15 cellular contexts compared by ENCODE assay signal in genomic region chr21:31556662-31557061, GRCh38.
DNase-seq lines count a peak whose midpoint lies in the region; ATAC-seq and TF ChIP-seq lines count a peak whose summit lies in the region.
"Had no signal": no experiment of that assay in that cellular context is flagged by ENCODE, and none has a peak within 500 bp of the region (broad histone marks: within the 10 kb centered on the region; RNA-seq: fewer than 3 reads in every experiment).

No MANE protein-coding gene starts in this region.

- H3K4me3 ChIP-seq in HUES48 (ENCODE audit: low read depth, low read length): 0 out of 2 replicates have a peak overlapping the region, but pooled peaks have one; percentile 82
- H3K4me3 ChIP-seq: K562, lung, SK-N-MC, thoracic aorta had no signal

- H3K4me1 ChIP-seq in HUES48 (ENCODE audit: control insufficient read depth, insufficient read depth, low read length): peaks cover 52% of the 10 kb centered on the region
- H3K4me1 ChIP-seq: parathyroid adenoma had no signal

- peak overlapping the region; percentile 96 for H3K27ac ChIP-seq in HUES48 (ENCODE audit: low read depth, low read length)
- H3K27ac ChIP-seq: parathyroid adenoma, SK-N-MC, thoracic aorta had no signal

- H3K27me3 Mint-ChIP-seq in activated naive CD8-positive, alpha-beta T cell treated with anti-CD3 and anti-CD28 coated beads, Interleukin-2, amount 10 ng/mL, durations not matched to agents 7 days and 5 days: peaks cover 21% of the 10 kb centered on the region
- peaks cover 35% of the 10 kb centered on the region for H3K27me3 Mint-ChIP-seq in nephron (ENCODE audit: low read depth)

- peaks cover 39% of the 10 kb centered on the region for H3K27me3 ChIP-seq in HUES48 (ENCODE audit: control insufficient read depth, insufficient read depth, low read length)

- ATAC-seq in activated naive CD8-positive, alpha-beta T cell treated with anti-CD3 and anti-CD28 coated beads, Interleukin-2, amount 10 ng/mL, durations not matched to agents 7 days and 5 days (ENCODE audit: low read depth): no peak
- no peak for ATAC-seq in HG03342 (IDR thresholded peaks at IDR 0.05; ENCODE audit: unreplicated experiment)
- ATAC-seq: activated CD4-positive, CD25-positive, alpha-beta regulatory T cell treated with anti-CD3 and anti-CD28 coated beads, Interleukin-2, amount 50 U/mL, for 24 hours; K562 had no signal

- peaks cover 8% of the 10 kb centered on the region for H3K36me3 Mint-ChIP-seq in activated naive CD8-positive, alpha-beta T cell treated with anti-CD3 and anti-CD28 coated beads, Interleukin-2, amount 10 ng/mL, durations not matched to agents 7 days and 5 days
- no peaks in the 10 kb centered on the region for H3K36me3 Mint-ChIP-seq in nephron (ENCODE audit: low read depth)

- no peak overlapping the region for H3K9ac ChIP-seq in HUES48 (ENCODE audit: low read depth, low read length)
- H3K9ac ChIP-seq: parathyroid adenoma had no signal

- no peak overlapping the region for H3K27ac Mint-ChIP-seq in activated naive CD8-positive, alpha-beta T cell treated with anti-CD3 and anti-CD28 coated beads, Interleukin-2, amount 10 ng/mL, durations not matched to agents 7 days and 5 days
- H3K27ac Mint-ChIP-seq in nephron: peak overlapping the region; percentile 1 to 16 (median 9)

- POLR2A ChIA-PET in activated naive CD8-positive, alpha-beta T cell treated with anti-CD3 and anti-CD28 coated beads, Interleukin-2, amount 10 ng/mL, durations not matched to agents 7 days and 5 days (lab: Charles Lee): interaction anchor here (0.9 kb wide), 1 partner anchor 159 kb away, joined by 3 read pairs; no protein-coding TSS in a partner anchor

- no peaks in the 10 kb centered on the region for H3K9me3 Mint-ChIP-seq in activated naive CD8-positive, alpha-beta T cell treated with anti-CD3 and anti-CD28 coated beads, Interleukin-2, amount 10 ng/mL, durations not matched to agents 7 days and 5 days
- H3K9me3 Mint-ChIP-seq in nephron: no peaks in the 10 kb centered on the region

- H3K4me1 Mint-ChIP-seq in activated naive CD8-positive, alpha-beta T cell treated with anti-CD3 and anti-CD28 coated beads, Interleukin-2, amount 10 ng/mL, durations not matched to agents 7 days and 5 days: peaks cover 41% of the 10 kb centered on the region
- peaks cover 32% of the 10 kb centered on the region for H3K4me1 Mint-ChIP-seq in nephron

- H3K9me3 ChIP-seq in HUES48 (ENCODE audit: control insufficient read depth, insufficient read depth, low read length): no peaks in the 10 kb centered on the region
- H3K9me3 ChIP-seq: thoracic aorta had no signal

- DNase-seq in NCI-H748 (lab: John Stamatoyannopoulos, UW; ENCODE audit: unreplicated experiment): peak; percentile 55
- no peak for DNase-seq in NCI-H748 treated with DMSO at 0.1 percent for 48 hours (lab: John Stamatoyannopoulos, UW)
- DNase-seq in activated naive CD8-positive, alpha-beta T cell treated with anti-CD3 and anti-CD28 coated beads, Interleukin-2, amount 10 ng/mL, durations not matched to agents 7 days and 5 days: no peak
- DNase-seq in NCI-H2029 (lab: John Stamatoyannopoulos, UW): no peak
- DNase-seq in CD1c-positive myeloid dendritic cell (ENCODE audit: extremely low spot score): no peak
- DNase-seq: activated naive CD4-positive, alpha-beta T cell had no signal

- TF ChIP-seq CTCF in nephron (IDR thresholded peaks at IDR 0.05; ENCODE audit: unreplicated experiment in 3 of 3): no peak

- H3K4me3 Mint-ChIP-seq in activated naive CD8-positive, alpha-beta T cell treated with anti-CD3 and anti-CD28 coated beads, Interleukin-2, amount 10 ng/mL, durations not matched to agents 7 days and 5 days: peak overlapping the region; percentile 87
- H3K4me3 Mint-ChIP-seq in nephron: peak overlapping the region; percentile 76 to 83 (median 80)

- H3K36me3 ChIP-seq in HUES48 (ENCODE audit: control insufficient read depth, insufficient read depth, low read length): no peaks in the 10 kb centered on the region
- H3K36me3 ChIP-seq: thoracic aorta had no signal
